ENCODE assay signal across 8 cellular contexts in the genomic region with DNA sequence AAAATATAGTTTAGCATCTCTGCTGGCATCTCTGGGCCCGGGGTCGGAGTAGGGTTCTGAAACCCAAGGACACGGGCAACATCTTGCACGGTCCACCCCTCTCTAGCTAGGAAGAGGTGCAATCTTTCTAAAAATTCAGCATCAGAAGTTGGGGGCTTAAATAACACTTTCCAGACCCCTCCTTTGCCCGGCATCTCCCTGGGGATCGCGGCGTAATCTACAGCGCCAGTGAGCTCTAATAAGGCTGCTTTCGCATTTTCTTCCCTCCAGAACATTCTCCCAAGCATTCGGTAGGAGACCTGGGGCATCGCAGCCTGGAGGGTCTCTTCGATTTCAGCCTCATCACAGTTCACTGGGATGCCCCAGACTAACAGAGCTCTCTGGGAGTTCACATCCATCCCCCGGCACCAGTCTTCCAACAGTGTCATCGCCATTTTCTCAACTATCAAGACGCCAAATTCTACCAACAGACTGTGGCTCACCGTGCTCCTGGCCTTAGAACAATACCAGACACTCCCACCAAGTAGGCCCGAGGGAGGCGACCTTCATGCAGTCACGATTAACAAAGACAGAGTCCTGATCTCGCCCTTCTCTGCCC. TPM values are rescaled to one million over a fixed set of nuclear protein-coding genes. Genes with fewer than 3 reads are reported as not detected.
A peak's percentile ranks its signal among the peaks of the same experiment; 100 is the strongest.
DNase-seq lines count a peak whose midpoint lies in the region; ATAC-seq and TF ChIP-seq lines count a peak whose summit lies in the region.

No MANE protein-coding gene starts in this region.

- intact Hi-C loops in sciatic nerve (cut with DNase I) = no loop called here

- H3K4me3 Mint-ChIP-seq in activated CD8-positive, alpha-beta memory T cell treated with anti-CD3 and anti-CD28 coated beads, Interleukin-2, amount 10 ng/mL, durations not matched to agents 7 days and 5 days = peak overlapping the region; percentile 96
- peak overlapping the region; percentile 94 to 99 (median 99) for H3K4me3 Mint-ChIP-seq in T-cell

- no peaks in the 10 kb centered on the region for H3K9me3 Mint-ChIP-seq in activated CD8-positive, alpha-beta memory T cell treated with anti-CD3 and anti-CD28 coated beads, Interleukin-2, amount 10 ng/mL, durations not matched to agents 7 days and 5 days (ENCODE audit: low read depth)
- H3K9me3 Mint-ChIP-seq in T-cell = no peaks in the 10 kb centered on the region

- H3K27me3 Mint-ChIP-seq in activated CD8-positive, alpha-beta memory T cell treated with anti-CD3 and anti-CD28 coated beads, Interleukin-2, amount 10 ng/mL, durations not matched to agents 7 days and 5 days = no peaks in the 10 kb centered on the region
- H3K27me3 Mint-ChIP-seq in T-cell = no peaks in the 10 kb centered on the region

- peaks cover 17% of the 10 kb centered on the region for H3K4me1 ChIP-seq in foreskin keratinocyte

- POLR2A ChIA-PET in T-cell (lab: Charles Lee) = interaction anchor here in 1 of 2 donors (0.9 kb wide), 1 partner anchor 237 kb away, joined by 4 read pairs; the partner anchor contains the start of genes COQ6 and FAM161B

- H3K27me3 ChIP-seq in foreskin keratinocyte = no peaks in the 10 kb centered on the region

- no peak for ATAC-seq in activated CD8-positive, alpha-beta memory T cell treated with anti-CD3 and anti-CD28 coated beads, Interleukin-2, amount 10 ng/mL, durations not matched to agents 7 days and 5 days
- no peak for ATAC-seq in T-cell (replicated peaks in 1 of 4)
- no peak for ATAC-seq in foreskin keratinocyte
- peak; percentile 8 for ATAC-seq in sciatic nerve
- no peak for ATAC-seq in HG03280 (IDR thresholded peaks at IDR 0.05; ENCODE audit: unreplicated experiment)

- H3K4me1 Mint-ChIP-seq in activated CD8-positive, alpha-beta memory T cell treated with anti-CD3 and anti-CD28 coated beads, Interleukin-2, amount 10 ng/mL, durations not matched to agents 7 days and 5 days = peaks cover 19% of the 10 kb centered on the region
- H3K4me1 Mint-ChIP-seq in T-cell = peaks cover 24 to 38% (median 26%) of the 10 kb centered on the region in 3 donors

- TF ChIP-seq CTCF in foreskin keratinocyte (conservative IDR thresholded peaks at IDR 0.05) = no peak

- peaks cover 31% of the 10 kb centered on the region for H3K36me3 Mint-ChIP-seq in activated CD8-positive, alpha-beta memory T cell treated with anti-CD3 and anti-CD28 coated beads, Interleukin-2, amount 10 ng/mL, durations not matched to agents 7 days and 5 days
- peaks cover 10% of the 10 kb centered on the region for H3K36me3 Mint-ChIP-seq in T-cell

- peak overlapping the region; percentile 67 for H3K27ac ChIP-seq in foreskin keratinocyte

- DNase-seq in activated CD8-positive, alpha-beta memory T cell treated with anti-CD3 and anti-CD28 coated beads, Interleukin-2, amount 10 ng/mL, durations not matched to agents 7 days and 5 days = no peak
- DNase-seq in activated CD8-positive, alpha-beta memory T cell treated with anti-CD3 and anti-CD28 coated beads, Interleukin-2, amount 50 U/mL, for 48 hours = no peak
- peak in 3 of 34 experiments; percentile 15 to 54 (median 38) for DNase-seq in T-cell
- DNase-seq in foreskin keratinocyte = peak in 1 of 2 donors; percentile 11
- DNase-seq in sciatic nerve (ENCODE audit: low spot score) = no peak
- DNase-seq in germinal center (ENCODE audit: low spot score) = no peak
- no peak for DNase-seq in NCI-H446 treated with DMSO at 0.1 percent for 48 hours (lab: John Stamatoyannopoulos, UW)

- CTCF ChIA-PET in activated CD8-positive, alpha-beta memory T cell treated with anti-CD3 and anti-CD28 coated beads, Interleukin-2, amount 10 ng/mL, durations not matched to agents 7 days and 5 days (lab: Charles Lee) = interaction anchor here (1.1 to 4.1 kb wide), 9 partner anchors 14 to 143 kb away, joined by 3 to 20 read pairs (median 5); a partner anchor contains a TSS
- CTCF ChIA-PET in T-cell (lab: Charles Lee) = interaction anchor here (0.6 to 2.3 kb wide), 8 partner anchors 10 to 330 kb away, joined by 3 to 7 read pairs (median 4); no protein-coding TSS in a partner anchor

- H3K27ac Mint-ChIP-seq in activated CD8-positive, alpha-beta memory T cell treated with anti-CD3 and anti-CD28 coated beads, Interleukin-2, amount 10 ng/mL, durations not matched to agents 7 days and 5 days = peak overlapping the region; percentile 95
- peak overlapping the region; percentile 85 to 92 for H3K27ac Mint-ChIP-seq in T-cell

RNA-seq across cellular contexts. Expression of gene PNMA1, which starts 0.9 kb away (rescaled TPM):
- total RNA-seq in activated CD8-positive, alpha-beta memory T cell treated with anti-CD3 and anti-CD28 coated beads, Interleukin-2, amount 10 ng/mL, durations not matched to agents 7 days and 5 days = 10 to 100 TPM; 27.1 to 36.6 TPM
- total RNA-seq in T-cell (10 to 100 TPM; 36.2 to 57.9 (median 53.4) TPM), foreskin keratinocyte (12.2 and 13.6 TPM in 2 replicates), sciatic nerve (46.1 TPM)
- polyA plus RNA-seq in foreskin keratinocyte = 9.6 TPM in 2 replicates
